9 cellular contexts compared by ENCODE assay signal in the genomic region with DNA sequence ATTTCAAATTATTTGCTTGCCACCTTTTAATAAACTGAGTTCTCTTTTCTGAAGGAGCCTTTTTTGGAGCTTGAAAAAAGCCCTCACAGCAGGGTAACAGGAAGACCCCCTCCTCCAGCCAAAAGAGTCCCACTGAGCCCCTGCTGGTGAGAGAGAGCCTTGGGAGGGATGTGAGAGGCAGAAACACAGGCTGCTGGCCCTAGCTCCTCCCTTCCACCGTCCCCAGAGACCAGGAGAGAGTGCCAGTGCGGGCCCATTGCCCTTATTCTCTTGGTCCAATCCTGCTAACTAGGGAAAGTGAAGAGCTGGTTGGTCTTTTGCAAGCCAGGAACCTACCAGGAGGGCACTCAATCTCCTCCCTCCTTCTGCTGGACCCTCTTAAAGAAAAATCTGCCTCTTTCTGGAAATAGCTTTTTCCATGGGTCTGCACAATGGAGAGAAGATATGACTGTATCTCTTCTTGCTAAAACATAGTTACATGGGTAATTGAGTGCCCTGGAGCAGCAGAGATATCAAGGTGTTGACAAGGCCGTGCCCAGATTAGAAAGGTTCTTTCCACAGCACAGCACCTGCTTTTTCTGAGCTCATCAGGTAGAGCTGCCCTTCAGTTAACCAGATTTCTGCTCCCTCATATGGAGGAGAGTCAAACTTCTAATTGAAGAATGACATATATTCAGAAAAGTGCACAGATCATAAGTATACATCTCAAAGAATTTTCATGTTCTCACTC.
DNase-seq lines count a peak whose midpoint lies in the region; ATAC-seq and TF ChIP-seq lines count a peak whose summit lies in the region.
"Had no signal": no experiment of that assay in that cellular context is flagged by ENCODE, and none has a peak within 500 bp of the region (broad histone marks: within the 10 kb centered on the region; RNA-seq: fewer than 3 reads in every experiment).

No MANE protein-coding gene starts in this region.

- no peaks in the 10 kb centered on the region for H3K27me3 ChIP-seq in gastroesophageal sphincter
- H3K27me3 ChIP-seq: adrenal gland had no signal

- no peak for ATAC-seq in gastroesophageal sphincter
- no peak for ATAC-seq in stimulated activated effector memory CD8-positive, alpha-beta T cell treated with anti-CD3 and anti-CD28 coated beads, Interleukin-12 subunit alpha, Interleukin-12 subunit beta, amount 100 ng/mL, for 72 hours
- ATAC-seq in HG02610 (IDR thresholded peaks at IDR 0.05; ENCODE audit: unreplicated experiment) = no peak
- no peak for ATAC-seq in GM18907 (IDR thresholded peaks at IDR 0.05; ENCODE audit: unreplicated experiment)

- H3K27ac Mint-ChIP-seq in stimulated activated effector memory CD8-positive, alpha-beta T cell treated with anti-CD3 and anti-CD28 coated beads, Interleukin-12 subunit alpha, Interleukin-12 subunit beta, amount 100 ng/mL, for 72 hours = no peak overlapping the region

- no peak for TF ChIP-seq POLR2A in gastroesophageal sphincter (IDR thresholded peaks at IDR 0.05)

- peaks cover 57% of the 10 kb centered on the region for H3K4me1 Mint-ChIP-seq in stimulated activated effector memory CD8-positive, alpha-beta T cell treated with anti-CD3 and anti-CD28 coated beads, Interleukin-12 subunit alpha, Interleukin-12 subunit beta, amount 100 ng/mL, for 72 hours

- no peak overlapping the region for H3K4me3 ChIP-seq in gastroesophageal sphincter
- H3K4me3 ChIP-seq: adrenal gland had no signal

- TF ChIP-seq EP300 in gastroesophageal sphincter (IDR thresholded peaks at IDR 0.05) = no peak

- 42 to 100% methylated on average over 1 to 3 of the region's 3 CpGs for WGBS in gastroesophageal sphincter (ENCODE audit: low coverage in 1 of 2), 2 donors

- H3K36me3 ChIP-seq in gastroesophageal sphincter = peaks cover 0 to 9% of the 10 kb centered on the region in 2 donors
- H3K36me3 ChIP-seq: adrenal gland had no signal

- DNase-seq in NCI-H82 (lab: John Stamatoyannopoulos, UW) (peak; percentile 46), NCI-H82 treated with DMSO at 0.1 percent for 48 hours (lab: John Stamatoyannopoulos, UW; ENCODE audit: unreplicated experiment) (no peak), NCI-H69 (lab: John Stamatoyannopoulos, UW) (peak; percentile 75), GM19238 (ENCODE audit: insufficient read length, low spot score) (no peak)
- no peak for DNase-seq in stimulated activated effector memory CD8-positive, alpha-beta T cell treated with anti-CD3 and anti-CD28 coated beads, Interleukin-12 subunit alpha, Interleukin-12 subunit beta, amount 100 ng/mL, for 72 hours (ENCODE audit: low spot score in 2 of 2)
- DNase-seq: adrenal gland had no signal

- TF ChIP-seq CTCF in gastroesophageal sphincter (IDR thresholded peaks at IDR 0.05) = no peak

- peak overlapping the region; percentile 65 for H3K4me3 Mint-ChIP-seq in stimulated activated effector memory CD8-positive, alpha-beta T cell treated with anti-CD3 and anti-CD28 coated beads, Interleukin-12 subunit alpha, Interleukin-12 subunit beta, amount 100 ng/mL, for 72 hours

- peaks cover 16 to 74% (median 31%) of the 10 kb centered on the region in 3 donors for H3K4me1 ChIP-seq in gastroesophageal sphincter

- peaks cover 5% of the 10 kb centered on the region for H3K36me3 Mint-ChIP-seq in stimulated activated effector memory CD8-positive, alpha-beta T cell treated with anti-CD3 and anti-CD28 coated beads, Interleukin-12 subunit alpha, Interleukin-12 subunit beta, amount 100 ng/mL, for 72 hours

- H3K9me3 ChIP-seq in gastroesophageal sphincter = no peaks in the 10 kb centered on the region
- H3K9me3 ChIP-seq: adrenal gland had no signal

- H3K27ac ChIP-seq in gastroesophageal sphincter = peak overlapping the region; percentile 1 to 65 (median 56)

- no peaks in the 10 kb centered on the region for H3K9me3 Mint-ChIP-seq in stimulated activated effector memory CD8-positive, alpha-beta T cell treated with anti-CD3 and anti-CD28 coated beads, Interleukin-12 subunit alpha, Interleukin-12 subunit beta, amount 100 ng/mL, for 72 hours

Comparison
In these comparisons a context has a peak if more than half of its experiments do, and no peak if none do; other contexts are left out.
1. DNase-seq: peak in NCI-H82 (single experiment) and NCI-H69 (single experiment); none in NCI-H82 treated with DMSO at 0.1 percent for 48 hours (single experiment), stimulated activated effector memory CD8-positive, alpha-beta T cell treated with anti-CD3 and anti-CD28 coated beads, Interleukin-12 subunit alpha, Interleukin-12 subunit beta, amount 100 ng/mL, for 72 hours (0 of 2) and GM19238 (single experiment).